Comparison of ENCODE assay signal across 19 cellular contexts in the genomic region with DNA sequence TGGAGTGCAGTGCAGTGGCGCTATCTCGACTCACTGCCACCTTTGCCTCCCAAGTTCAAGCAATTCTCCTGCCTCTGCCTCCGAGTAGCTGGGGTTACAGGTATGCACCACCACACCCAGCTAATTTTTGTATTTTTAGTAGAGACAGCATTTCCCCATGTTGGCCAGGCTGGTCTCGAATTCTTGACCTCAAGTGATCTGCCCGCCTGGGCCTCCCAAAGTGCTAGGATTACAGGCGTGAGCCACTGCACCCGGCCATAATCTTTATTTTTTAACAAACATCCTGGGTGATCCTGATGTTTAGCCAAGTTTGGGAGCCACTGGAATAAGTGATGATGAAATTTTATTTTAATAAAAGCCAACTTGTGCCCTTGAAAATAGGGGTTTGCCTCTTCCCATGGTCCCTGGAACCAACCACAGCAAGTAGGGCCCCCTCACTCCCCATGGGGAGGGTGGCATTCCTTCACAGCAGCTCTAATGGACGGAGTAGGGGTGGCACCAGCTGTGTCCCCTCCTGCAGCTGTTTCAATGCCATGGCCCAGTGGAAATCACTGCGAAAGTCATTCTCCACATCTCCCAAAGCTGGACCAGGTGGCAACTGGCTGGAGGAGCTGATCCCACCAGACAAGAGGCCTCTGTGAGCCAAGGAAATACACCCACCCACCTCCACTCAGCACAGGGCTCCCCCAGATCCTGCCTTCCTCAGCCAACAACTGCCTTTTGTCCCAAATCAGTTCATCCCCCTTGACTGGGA.
DNase-seq lines count a peak whose midpoint lies in the region; FAIRE-seq and TF ChIP-seq lines count a peak whose summit lies in the region.
"Had no signal": no experiment of that assay in that cellular context is flagged by ENCODE, and none has a peak within 500 bp of the region (broad histone marks: within the 10 kb centered on the region; RNA-seq: fewer than 3 reads in every experiment).

No MANE protein-coding gene starts in this region.

- peak overlapping the region; percentile 12 for H3K27ac Mint-ChIP-seq in dendritic cell treated with granulocyte-macrophage colony-stimulating factor and Interleukin-4, amounts not matched to agents 40 ng/mL and 50 ng/mL, for 4 days
- H3K27ac Mint-ChIP-seq: activated T-helper 2 cell treated with anti-CD3 and anti-CD28 coated beads, Interferon-gamma antibody, Interleukin-2, Interleukin-4, amounts not matched to agents 10 μg/mL and 5 μg/mL and 100 μg/mL, durations not matched to agents 14 hours and 24 hours and 36 hours had no signal

- H3K27me3 ChIP-seq in SJCRH30 = no peaks in the 10 kb centered on the region
- H3K27me3 ChIP-seq in mucosa of rectum (ENCODE audit: control insufficient read depth in 2 of 2, insufficient read depth in 2 of 2, low read length in 2 of 2) = no peaks in the 10 kb centered on the region
- H3K27me3 ChIP-seq in stomach = no peaks in the 10 kb centered on the region

- DNase-seq in SJCRH30 (peak; percentile 60 to 81), stomach (no peak), GM13977 (ENCODE audit: low spot score) (no peak), HuH-7 (ENCODE audit: low spot score) (no peak), cerebellar nuclear complex (lab: John Stamatoyannopoulos, UW) (no peak), H54 (ENCODE audit: insufficient read length, low spot score) (no peak)
- DNase-seq: activated CD4-positive, alpha-beta T cell treated with anti-CD3 and anti-CD28 coated beads, Interleukin-2, amount 50 U/mL, for 48 hours; DMS79 treated with DMSO at 0.1 percent for 48 hours; effector CD8-positive, alpha-beta T cell; NCI-H2107; SHP77; stimulated activated CD4-positive, alpha-beta T cell treated with anti-CD3 and anti-CD28 coated beads, Interleukin-15, amount 100 ng/mL, for 24 hours; T-helper 9 cell had no signal

- H3K36me3 ChIP-seq in SJCRH30 = no peaks in the 10 kb centered on the region
- no peaks in the 10 kb centered on the region for H3K36me3 ChIP-seq in mucosa of rectum (ENCODE audit: control insufficient read depth in 2 of 2, insufficient read depth in 2 of 2, low read length in 2 of 2)
- no peaks in the 10 kb centered on the region for H3K36me3 ChIP-seq in stomach

- peaks cover 1% of the 10 kb centered on the region for H3K27me3 Mint-ChIP-seq in dendritic cell treated with granulocyte-macrophage colony-stimulating factor and Interleukin-4, amounts not matched to agents 40 ng/mL and 50 ng/mL, for 4 days

- H3K4me1 Mint-ChIP-seq in dendritic cell treated with granulocyte-macrophage colony-stimulating factor and Interleukin-4, amounts not matched to agents 40 ng/mL and 50 ng/mL, for 4 days (ENCODE audit: low read depth) = peaks cover 32% of the 10 kb centered on the region

- WGBS in stomach, 5 donors = 80 to 86% (median 83%) methylated on average over 9 of the region's 9 CpGs

- no peak overlapping the region for H3K4me3 ChIP-seq in SJCRH30
- no peak overlapping the region for H3K4me3 ChIP-seq in mucosa of rectum (ENCODE audit: low read length in 2 of 2)
- H3K4me3 ChIP-seq in stomach = no peak overlapping the region

- peak overlapping the region; percentile 29; the same call in 1 of the 2 replicates for H3K27ac ChIP-seq in SJCRH30
- peak overlapping the region; percentile 95 to 97 for H3K27ac ChIP-seq in mucosa of rectum (ENCODE audit: low read depth in 2 of 2, low read length in 2 of 2)
- peak overlapping the region; percentile 5 to 80 (median 55) for H3K27ac ChIP-seq in stomach

- peak overlapping the region; percentile 43 to 70 for H3K9ac ChIP-seq in mucosa of rectum (ENCODE audit: low read depth in 1 of 2, low read length in 2 of 2)

- H3K9me3 ChIP-seq in SJCRH30 (replicated peaks) (no peaks in the 10 kb centered on the region), mucosa of rectum (ENCODE audit: control insufficient read depth in 2 of 2, low read length in 2 of 2) (no peaks in the 10 kb centered on the region), stomach (no peaks in the 10 kb centered on the region)

- TF ChIP-seq POLR2A in stomach (IDR thresholded peaks at IDR 0.05) (no peak), H54 (IDR thresholded peaks at IDR 0.05; ENCODE audit: low read depth, low read length) (no peak)

- in situ Hi-C loops in GM13977 (cut with MboI; ENCODE audit: low pct_unique_long_range_greater_than_20kb, low sequenced_read_pairs, unreplicated experiment) = no loop called here

- no peak overlapping the region for H3K4me3 Mint-ChIP-seq in dendritic cell treated with granulocyte-macrophage colony-stimulating factor and Interleukin-4, amounts not matched to agents 40 ng/mL and 50 ng/mL, for 4 days

- H3K36me3 Mint-ChIP-seq in dendritic cell treated with granulocyte-macrophage colony-stimulating factor and Interleukin-4, amounts not matched to agents 40 ng/mL and 50 ng/mL, for 4 days (ENCODE audit: low read depth) = no peaks in the 10 kb centered on the region

- TF ChIP-seq CTCF in stomach (IDR thresholded peaks at IDR 0.05) (no peak), GM13977 (IDR thresholded peaks at IDR 0.05; ENCODE audit: extremely low read depth, insufficient read depth, missing control alignments) (no peak)

- no peak for FAIRE-seq in H54 (lab: Jason Lieb, UNC)
- FAIRE-seq: astrocyte, HTR-8/SVneo, urothelium cell line had no signal

- intact Hi-C loops in dendritic cell treated with granulocyte-macrophage colony-stimulating factor and Interleukin-4, amounts not matched to agents 40 ng/mL and 50 ng/mL, for 4 days (cut with micrococcal nuclease) = no loop called here
- intact Hi-C loops in stomach (cut with DNase I; ENCODE audit: low total_unique reads) = no loop called here

- H3K4me1 ChIP-seq in SJCRH30 = peaks cover 15% of the 10 kb centered on the region
- H3K4me1 ChIP-seq in mucosa of rectum (ENCODE audit: control insufficient read depth in 2 of 2, insufficient read depth in 2 of 2, low read length in 2 of 2) = peaks cover 34 to 45% of the 10 kb centered on the region in 2 donors
- H3K4me1 ChIP-seq in stomach = peaks cover 21 to 27% (median 25%) of the 10 kb centered on the region in 4 donors

- TF ChIP-seq EP300 in stomach (IDR thresholded peaks at IDR 0.05) = no peak

- H3K9me3 Mint-ChIP-seq in dendritic cell treated with granulocyte-macrophage colony-stimulating factor and Interleukin-4, amounts not matched to agents 40 ng/mL and 50 ng/mL, for 4 days = no peaks in the 10 kb centered on the region
- H3K9me3 Mint-ChIP-seq: activated T-helper 2 cell treated with anti-CD3 and anti-CD28 coated beads, Interferon-gamma antibody, Interleukin-2, Interleukin-4, amounts not matched to agents 10 μg/mL and 5 μg/mL and 100 μg/mL, durations not matched to agents 14 hours and 24 hours and 36 hours had no signal

Comparison
In these comparisons a context has a peak if more than half of its experiments do, and no peak if none do; other contexts are left out.
1. DNase-seq: peak in SJCRH30 (2 of 2); none in stomach (single experiment), GM13977 (single experiment), HuH-7 (single experiment), cerebellar nuclear complex (0 of 2) and H54 (single experiment).
2. H3K27ac ChIP-seq: peak in every context shown above with its lines; median percentile 96 in mucosa of rectum; 55 in stomach; 29 in SJCRH30.